Comparison of ENCODE assay signal across 1 cellular context in the genomic region with DNA sequence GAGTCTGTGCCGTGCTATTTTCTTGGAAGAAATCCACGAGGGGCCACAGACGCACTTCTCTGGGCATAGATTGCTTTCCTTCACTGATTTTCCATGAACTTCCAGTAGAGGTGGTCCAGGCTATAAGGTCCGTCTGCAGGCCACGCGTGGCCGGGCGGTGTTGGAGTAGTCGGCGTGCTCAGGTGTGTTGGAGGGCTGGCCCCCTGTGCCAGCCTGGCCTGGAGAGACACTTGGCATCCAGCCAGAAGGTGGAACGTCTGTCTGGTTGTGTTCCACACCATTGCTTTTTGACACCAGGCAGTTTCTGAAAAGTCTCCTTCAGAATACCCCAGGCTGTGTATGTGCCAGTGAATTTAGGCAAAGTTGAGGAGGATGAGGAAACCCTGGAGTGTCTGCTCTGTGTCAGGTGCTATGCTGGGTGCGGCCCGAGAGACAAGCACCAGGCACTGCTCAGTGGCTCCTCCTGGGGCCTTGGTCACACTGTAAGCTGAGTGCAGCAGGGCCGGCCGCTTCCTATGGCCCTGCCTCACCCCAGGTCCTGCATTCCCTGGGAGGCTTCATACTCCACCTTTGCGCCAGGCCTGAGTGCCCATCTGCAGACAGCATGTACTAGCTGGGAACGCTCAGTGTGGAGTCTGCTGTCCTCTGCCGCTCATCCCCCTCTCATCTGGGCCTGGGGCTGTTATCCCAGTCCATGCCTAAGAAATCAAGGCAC.
TF ChIP-seq lines count a peak whose summit lies in the region.

No MANE protein-coding gene starts in this region.

TF ChIP-seq in GM23338, 12 proteins besides CTCF, POLR2A, EP300 and RAD21 (continued from another document):
- no peak for TF ChIP-seq REST (IDR thresholded peaks at IDR 0.05; ENCODE audit: unreplicated experiment)
- no peak for TF ChIP-seq ETS1 (IDR thresholded peaks at IDR 0.05)
- TF ChIP-seq ZNF114 (CRISPR knock-in tag; IDR thresholded peaks at IDR 0.05) = no peak
- TF ChIP-seq JUNB (IDR thresholded peaks at IDR 0.05; ENCODE audit: unreplicated experiment) = no peak
- no peak for TF ChIP-seq NANOG (IDR thresholded peaks at IDR 0.05; ENCODE audit: borderline replicate concordance)
- TF ChIP-seq STAT1 (IDR thresholded peaks at IDR 0.05; ENCODE audit: unreplicated experiment) = no peak
- TF ChIP-seq EZH2phosphoT487 (IDR thresholded peaks at IDR 0.05; ENCODE audit: unreplicated experiment) = no peak
- TF ChIP-seq EZH2 (IDR thresholded peaks at IDR 0.05; ENCODE audit: low read depth, unreplicated experiment) = no peak
- TF ChIP-seq CREB1 (CRISPR knock-in tag; IDR thresholded peaks at IDR 0.05; ENCODE audit: low read depth) = no peak
